ENCODE assay signal across 12 cellular contexts in the genomic region with DNA sequence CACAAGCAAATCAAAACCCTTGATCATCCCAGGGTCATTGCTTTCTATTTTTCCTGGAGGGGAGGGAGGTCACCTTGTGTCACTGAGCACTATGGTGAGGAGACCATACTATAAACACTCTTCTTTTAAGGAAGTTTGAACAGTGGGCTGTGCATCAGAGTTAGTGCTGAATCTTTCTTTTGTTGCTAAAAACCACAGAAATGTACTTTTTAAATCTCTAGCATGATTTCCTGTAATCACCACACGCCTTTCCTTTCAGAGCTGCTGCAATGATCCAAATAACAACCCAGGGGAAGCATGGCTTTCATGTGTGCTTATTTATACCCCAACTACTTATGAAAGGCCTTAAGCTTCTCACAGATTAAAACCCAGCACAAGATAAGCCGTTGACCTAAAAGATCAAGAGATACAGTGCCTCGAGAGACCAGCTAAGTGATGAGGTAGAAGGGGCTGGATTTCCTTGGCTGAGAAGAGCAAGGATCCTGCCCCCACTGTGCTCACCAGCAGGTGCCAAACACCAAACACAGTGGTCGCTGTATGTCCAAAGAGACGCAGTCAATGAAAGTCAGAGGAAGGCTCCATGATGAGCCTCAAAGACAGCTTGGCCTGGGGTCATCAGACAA. TPM values are rescaled to one million over a fixed set of nuclear protein-coding genes. Genes with fewer than 3 reads are reported as not detected.
DNase-seq lines count a peak whose midpoint lies in the region; ATAC-seq, FAIRE-seq and TF ChIP-seq lines count a peak whose summit lies in the region.
"Had no signal": no experiment of that assay in that cellular context is flagged by ENCODE, and none has a peak within 500 bp of the region (broad histone marks: within the 10 kb centered on the region; RNA-seq: fewer than 3 reads in every experiment).

No MANE protein-coding gene starts in this region.

- no peaks in the 10 kb centered on the region for H3K9me3 ChIP-seq in small intestine (ENCODE audit: control insufficient read depth, low read depth)
- H3K9me3 ChIP-seq: A549, gastroesophageal sphincter, uterus had no signal

- H3K27ac ChIP-seq in dorsolateral prefrontal cortex: peak overlapping the region in 40 of 59 donors; percentile 1 to 81 (median 51)
- H3K27ac ChIP-seq in small intestine (ENCODE audit: low read depth in 1 of 2, low read length in 1 of 2): peak overlapping the region; percentile 46 to 74
- H3K27ac ChIP-seq: A549, gastroesophageal sphincter, uterus had no signal

- intact Hi-C loops in dorsolateral prefrontal cortex (cut with DNase I): no loop called here

- whole genome bisulfite sequencing in small intestine, 3 donors: 51 to 60% (median 53%) methylated on average over 5 of the region's 5 CpGs

- no peak for FAIRE-seq in small intestine (lab: Jason Lieb, UNC)
- FAIRE-seq in HTR-8/SVneo (lab: Jason Lieb, UNC): no peak
- FAIRE-seq: A549 had no signal

- no peaks in the 10 kb centered on the region for H3K4me1 ChIP-seq in small intestine (ENCODE audit: control insufficient read depth in 2 of 2, insufficient read depth in 1 of 2, low read depth in 1 of 2, low read length in 1 of 2)
- H3K4me1 ChIP-seq: A549, gastroesophageal sphincter, uterus had no signal

- ATAC-seq in GM21423 (IDR thresholded peaks at IDR 0.05; ENCODE audit: unreplicated experiment): no peak
- ATAC-seq: A549, gastroesophageal sphincter had no signal

- no peaks in the 10 kb centered on the region for H3K36me3 ChIP-seq in small intestine (ENCODE audit: control insufficient read depth in 2 of 2, insufficient read depth in 2 of 2, low read length in 2 of 2)
- H3K36me3 ChIP-seq: gastroesophageal sphincter, uterus had no signal

- no peak overlapping the region for H3K4me3 ChIP-seq in dorsolateral prefrontal cortex
- no peak overlapping the region for H3K4me3 ChIP-seq in small intestine (ENCODE audit: low read depth in 1 of 2, low read length in 2 of 2)
- H3K4me3 ChIP-seq: A549, gastroesophageal sphincter, uterus had no signal

- DNase-seq in activated CD4-positive, alpha-beta T cell treated with anti-CD3 and anti-CD28 coated beads for 4 hours: peak; percentile 61 to 62
- no peak for DNase-seq in activated CD4-positive, alpha-beta T cell treated with anti-CD3 and anti-CD28 coated beads, Interleukin-2, amount 50 U/mL, for 48 hours
- DNase-seq in T-helper 22 cell (ENCODE audit: low read depth): peak; percentile 39
- DNase-seq in dorsolateral prefrontal cortex: no peak
- DNase-seq in small intestine: peak; percentile 52
- no peak for DNase-seq in HTR-8/SVneo (ENCODE audit: insufficient read length, low spot score)
- no peak for DNase-seq in NCI-H1048 (lab: John Stamatoyannopoulos, UW)
- DNase-seq: NCI-H345, uterus had no signal

- H3K27me3 ChIP-seq in dorsolateral prefrontal cortex (no peaks in the 10 kb centered on the region), small intestine (ENCODE audit: control insufficient read depth in 2 of 2, insufficient read depth in 2 of 2, low read length in 2 of 2) (no peaks in the 10 kb centered on the region)
- H3K27me3 ChIP-seq: gastroesophageal sphincter, uterus had no signal

- no peak for TF ChIP-seq CTCF in dorsolateral prefrontal cortex (IDR thresholded peaks at IDR 0.05 in 54 of 56, conservative IDR thresholded peaks at IDR 0.05 in 2 of 56; ENCODE audit: low read depth in 1 of 56, partially characterized antibody in 56 of 56)

RNA-seq across cellular contexts. Expression of a gene that starts 34.7 kb away (rescaled TPM):
- total RNA-seq in dorsolateral prefrontal cortex: 10 to 100 TPM in 61 of 120 experiments, 1 to 10 TPM in 59; 3.6 to 26.3 (median 10.1) TPM
- 10 to 100 TPM in 1 of 3 donors, 1 to 10 TPM in 2; 2.0 to 25.6 (median 2.7) TPM for polyA plus RNA-seq in small intestine

RNA-seq across cellular contexts. Expression of a gene that starts 59.3 kb away (rescaled TPM):
- 1,000 to 10,000 TPM in 44 of 120 experiments, 100 to 1,000 TPM in 76; 441 to 1,542 (median 928) TPM for total RNA-seq in dorsolateral prefrontal cortex
- 1,000 to 10,000 TPM; 2,319 to 3,566 (median 2,983) TPM for polyA plus RNA-seq in small intestine

Comparison
In these comparisons a context has a peak if more than half of its experiments do, and no peak if none do; other contexts are left out.
1. DNase-seq: peak in activated CD4-positive, alpha-beta T cell treated with anti-CD3 and anti-CD28 coated beads for 4 hours (2 of 2), T-helper 22 cell (single experiment) and small intestine (single experiment); none in activated CD4-positive, alpha-beta T cell treated with anti-CD3 and anti-CD28 coated beads, Interleukin-2, amount 50 U/mL, for 48 hours (0 of 2), dorsolateral prefrontal cortex (0 of 10), HTR-8/SVneo (single experiment) and NCI-H1048 (single experiment).